In the genomic region with DNA sequence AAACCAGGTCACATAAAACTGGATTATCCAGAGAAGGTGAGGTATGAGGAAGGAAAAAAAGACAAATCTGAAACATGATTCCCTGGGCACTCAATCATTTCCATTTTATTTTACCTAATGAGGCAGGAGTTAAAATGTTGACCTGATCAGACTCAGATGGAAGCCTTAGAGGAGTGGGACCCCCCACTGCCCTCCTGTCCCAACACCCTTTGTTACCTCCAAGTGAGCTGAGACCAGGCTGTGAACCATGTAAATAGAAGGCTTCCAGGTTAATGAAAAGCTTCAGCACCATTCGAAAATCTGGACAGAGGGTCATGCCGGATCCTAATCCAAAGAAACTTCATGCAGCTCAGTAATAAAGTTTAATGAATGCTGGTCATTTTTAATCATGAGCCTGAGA, we compare ENCODE assay signal across 18 cellular contexts.
"Had no signal": no experiment of that assay in that cellular context is flagged by ENCODE, and none has a peak within 500 bp of the region (broad histone marks: within the 10 kb centered on the region; RNA-seq: fewer than 3 reads in every experiment).

No MANE protein-coding gene starts in this region.

- H3K36me3 Mint-ChIP-seq: naive thymus-derived CD4-positive, alpha-beta T cell had no signal

- H3K9me3 ChIP-seq: colonic mucosa, heart left ventricle, ovary, stomach, thoracic aorta, transverse colon had no signal

- H3K27ac ChIP-seq: colonic mucosa, heart left ventricle, ovary, stomach, thoracic aorta, transverse colon had no signal

- H3K4me1 ChIP-seq: colonic mucosa, heart left ventricle, stomach had no signal

- H3K4me3 Mint-ChIP-seq: naive thymus-derived CD4-positive, alpha-beta T cell had no signal

- H3K27me3 ChIP-seq: colonic mucosa, ovary, stomach, transverse colon had no signal

- H3K27ac Mint-ChIP-seq: naive thymus-derived CD4-positive, alpha-beta T cell had no signal

- H3K4me1 Mint-ChIP-seq: naive thymus-derived CD4-positive, alpha-beta T cell had no signal

- H3K27me3 Mint-ChIP-seq: naive thymus-derived CD4-positive, alpha-beta T cell had no signal

- H3K36me3 ChIP-seq: colonic mucosa, heart left ventricle, ovary, stomach, thoracic aorta, transverse colon had no signal

- ATAC-seq: esophagus mucosa; heart left ventricle; left colon; naive thymus-derived CD4-positive, alpha-beta T cell; right cardiac atrium had no signal

- H3K4me3 ChIP-seq: colonic mucosa, heart left ventricle, ovary, stomach, thoracic aorta, transverse colon had no signal

- DNase-seq: colonic mucosa; dermis blood vessel endothelial cell; effector CD4-positive, alpha-beta T cell; heart left ventricle; hippocampal formation; left colon; naive thymus-derived CD4-positive, alpha-beta T cell; nucleus accumbens; ovary; right cardiac atrium; small intestine; stimulated activated CD4-positive, alpha-beta T cell treated with anti-CD3 and anti-CD28 coated beads, Interleukin-12 subunit alpha, Interleukin-12 subunit beta, amount 100 ng/mL, for 4 hours; stimulated activated naive CD4-positive, alpha-beta T cell; stomach; substantia nigra; transverse colon had no signal
